ENCODE assay signal across 9 cellular contexts in the genomic region with DNA sequence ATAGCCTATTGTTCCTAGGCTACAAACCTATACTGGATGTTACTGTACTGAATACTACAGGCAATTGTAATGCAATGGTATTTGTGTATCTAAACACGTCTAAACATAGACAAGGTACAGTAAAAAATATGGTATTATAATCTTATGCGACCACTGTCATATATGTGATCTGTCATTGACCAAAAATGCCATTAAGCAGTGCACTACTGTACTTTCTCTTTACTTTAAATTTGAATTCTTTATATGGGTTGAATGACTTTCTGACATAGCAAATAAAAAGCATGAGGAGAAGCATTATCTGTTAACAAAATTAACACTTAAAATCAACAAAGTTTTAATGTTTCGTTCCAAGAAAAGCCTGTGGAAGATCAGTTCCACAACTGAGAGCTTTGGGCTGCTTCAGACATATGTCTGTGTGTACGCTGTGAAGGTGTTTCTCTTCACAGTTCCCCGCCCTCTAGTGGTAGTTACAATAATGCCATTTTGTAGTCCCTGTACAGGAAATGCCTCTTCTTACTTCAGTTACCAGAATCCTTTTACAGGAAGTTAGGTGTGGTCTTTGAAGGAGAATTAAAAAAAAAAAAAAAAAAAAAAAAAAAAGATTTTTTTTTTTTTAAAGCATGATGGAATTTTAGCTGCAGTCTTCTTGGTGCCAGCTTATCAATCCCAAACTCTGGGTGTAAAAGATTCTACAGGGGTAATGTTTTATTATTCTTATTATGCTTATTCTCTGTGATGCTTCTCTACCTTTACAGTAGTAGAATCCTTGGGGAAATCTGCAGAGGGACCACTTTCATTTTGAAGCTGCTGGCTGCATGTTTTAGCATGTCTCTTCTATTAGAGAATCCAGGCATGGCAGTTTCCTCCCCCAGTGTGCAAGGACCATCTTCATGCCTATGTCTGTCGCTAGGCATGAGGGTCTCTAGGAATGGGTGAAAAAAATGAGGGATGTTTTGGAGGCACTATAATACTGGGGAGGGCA. TPM values are rescaled to one million over a fixed set of nuclear protein-coding genes. Genes with fewer than 3 reads are reported as not detected.
DNase-seq lines count a peak whose midpoint lies in the region; ATAC-seq and TF ChIP-seq lines count a peak whose summit lies in the region.
"Had no signal": no experiment of that assay in that cellular context is flagged by ENCODE, and none has a peak within 500 bp of the region (broad histone marks: within the 10 kb centered on the region; RNA-seq: fewer than 3 reads in every experiment).

No MANE protein-coding gene starts in this region.

- no peaks in the 10 kb centered on the region for H3K4me1 ChIP-seq in osteoblast (ENCODE audit: insufficient read depth, low read length)
- H3K4me1 ChIP-seq: BLaER1 had no signal

- TF ChIP-seq CTCF in osteoblast (IDR thresholded peaks at IDR 0.05; ENCODE audit: extremely low read depth, low read depth, low read length), result peak; percentile 83

- peak overlapping the region; percentile 63 for H3K4me2 ChIP-seq in osteoblast (ENCODE audit: insufficient read depth, low read length)
- H3K4me2 ChIP-seq: BLaER1 had no signal

- ATAC-seq in GM21381 (IDR thresholded peaks at IDR 0.05; ENCODE audit: unreplicated experiment), result peak; percentile 100
- ATAC-seq in HG03575 (IDR thresholded peaks at IDR 0.05; ENCODE audit: extremely low read depth, insufficient number of reproducible peaks, low FRiP score, unreplicated experiment), result peak; percentile 100

- H3K79me2 ChIP-seq in osteoblast (ENCODE audit: insufficient read depth, low read length), result no peaks in the 10 kb centered on the region

- intact Hi-C loops in activated T-helper 1 cell treated with anti-CD3 and anti-CD28 coated beads, Interleukin-12 subunit alpha, Interleukin-12 subunit beta, Interleukin-2, Interleukin-4 antibody, amounts not matched to agents 30 ng/mL and 10 ng/mL and 1 ng/mL, durations not matched to agents 14 hours and 24 hours and 36 hours (cut with micrococcal nuclease), result loop anchor here (1.0 to 10.0 kb wide), 6 partner anchors 23 to 556 kb away; partner anchors contain the start of genes GALNT3 and SCN2A

- peak overlapping the region; percentile 81 for H2AFZ ChIP-seq in osteoblast (ENCODE audit: low read length)

- H3K4me3 Mint-ChIP-seq in activated T-helper 1 cell treated with anti-CD3 and anti-CD28 coated beads, Interleukin-12 subunit alpha, Interleukin-12 subunit beta, Interleukin-2, Interleukin-4 antibody, amounts not matched to agents 30 ng/mL and 10 ng/mL and 1 ng/mL, durations not matched to agents 14 hours and 24 hours and 36 hours, result no peak overlapping the region

- H3K27ac ChIP-seq in osteoblast (ENCODE audit: low read depth, low read length), result no peak overlapping the region
- H3K27ac ChIP-seq: BLaER1 had no signal

- no peaks in the 10 kb centered on the region for H3K9me3 ChIP-seq in osteoblast (ENCODE audit: low read depth, low read length)
- H3K9me3 ChIP-seq: BLaER1 had no signal

- no peaks in the 10 kb centered on the region for H3K36me3 Mint-ChIP-seq in activated T-helper 1 cell treated with anti-CD3 and anti-CD28 coated beads, Interleukin-12 subunit alpha, Interleukin-12 subunit beta, Interleukin-2, Interleukin-4 antibody, amounts not matched to agents 30 ng/mL and 10 ng/mL and 1 ng/mL, durations not matched to agents 14 hours and 24 hours and 36 hours (ENCODE audit: low read depth)

- H3K4me1 Mint-ChIP-seq in activated T-helper 1 cell treated with anti-CD3 and anti-CD28 coated beads, Interleukin-12 subunit alpha, Interleukin-12 subunit beta, Interleukin-2, Interleukin-4 antibody, amounts not matched to agents 30 ng/mL and 10 ng/mL and 1 ng/mL, durations not matched to agents 14 hours and 24 hours and 36 hours (ENCODE audit: low read depth), result no peaks in the 10 kb centered on the region

- DNase-seq in NK-92 treated with Interleukin-12 subunit alpha and Interleukin-12 subunit beta, amount 100 ng/mL, for 24 hours (lab: John Stamatoyannopoulos, UW), result peak; percentile 8
- no peak for DNase-seq in NK-92 (lab: John Stamatoyannopoulos, UW; ENCODE audit: unreplicated experiment)
- DNase-seq in NCI-H524 (lab: John Stamatoyannopoulos, UW), result peak; percentile 56 to 89
- DNase-seq in activated T-helper 1 cell treated with anti-CD3 and anti-CD28 coated beads, Interleukin-12 subunit alpha, Interleukin-12 subunit beta, Interleukin-2, Interleukin-4 antibody, amounts not matched to agents 30 ng/mL and 10 ng/mL and 1 ng/mL, durations not matched to agents 14 hours and 24 hours and 36 hours (ENCODE audit: low spot score), result peak; percentile 55
- peak; percentile 78 for DNase-seq in globus pallidus (ENCODE audit: low spot score)
- peak; percentile 65 for DNase-seq in osteoblast (ENCODE audit: insufficient read length, low spot score, missing footprints)

- no peaks in the 10 kb centered on the region for H3K36me3 ChIP-seq in osteoblast (ENCODE audit: insufficient read depth, low read length)
- H3K36me3 ChIP-seq: BLaER1 had no signal

- H3K27me3 Mint-ChIP-seq in activated T-helper 1 cell treated with anti-CD3 and anti-CD28 coated beads, Interleukin-12 subunit alpha, Interleukin-12 subunit beta, Interleukin-2, Interleukin-4 antibody, amounts not matched to agents 30 ng/mL and 10 ng/mL and 1 ng/mL, durations not matched to agents 14 hours and 24 hours and 36 hours (ENCODE audit: insufficient read depth), result peaks cover 9% of the 10 kb centered on the region

- H4K20me1 ChIP-seq in osteoblast (ENCODE audit: insufficient read depth, low read length), result no peaks in the 10 kb centered on the region
- H4K20me1 ChIP-seq: BLaER1 had no signal

- no peak overlapping the region for H3K27ac Mint-ChIP-seq in activated T-helper 1 cell treated with anti-CD3 and anti-CD28 coated beads, Interleukin-12 subunit alpha, Interleukin-12 subunit beta, Interleukin-2, Interleukin-4 antibody, amounts not matched to agents 30 ng/mL and 10 ng/mL and 1 ng/mL, durations not matched to agents 14 hours and 24 hours and 36 hours

- peak overlapping the region; percentile 43 for H3K4me3 ChIP-seq in osteoblast (ENCODE audit: insufficient read depth, low read length)
- H3K4me3 ChIP-seq: BLaER1 had no signal

- H3K9me3 Mint-ChIP-seq in activated T-helper 1 cell treated with anti-CD3 and anti-CD28 coated beads, Interleukin-12 subunit alpha, Interleukin-12 subunit beta, Interleukin-2, Interleukin-4 antibody, amounts not matched to agents 30 ng/mL and 10 ng/mL and 1 ng/mL, durations not matched to agents 14 hours and 24 hours and 36 hours, result no peaks in the 10 kb centered on the region

- H3K27me3 ChIP-seq in osteoblast (ENCODE audit: insufficient read depth, low read length), result no peaks in the 10 kb centered on the region
- H3K27me3 ChIP-seq: BLaER1 had no signal

RNA-seq across cellular contexts. Expression of gene SCN2A, which starts 54.5 kb away (rescaled TPM):
- total RNA-seq in activated T-helper 1 cell treated with anti-CD3 and anti-CD28 coated beads, Interleukin-12 subunit alpha, Interleukin-12 subunit beta, Interleukin-2, Interleukin-4 antibody, amounts not matched to agents 30 ng/mL and 10 ng/mL and 1 ng/mL, durations not matched to agents 14 hours and 24 hours and 36 hours, result not detected in 2 replicates
- total RNA-seq in osteoblast, result 2.2 and 5.0 TPM in 2 replicates
